Comparison of ENCODE assay signal across 21 cellular contexts in genomic region chr5:98917433-98917832, GRCh38. TPM values are rescaled to one million over a fixed set of nuclear protein-coding genes. Genes with fewer than 3 reads are reported as not detected.
A peak's percentile ranks its signal among the peaks of the same experiment; 100 is the strongest.
DNase-seq lines count a peak whose midpoint lies in the region; ATAC-seq and TF ChIP-seq lines count a peak whose summit lies in the region.
"Had no signal": no experiment of that assay in that cellular context is flagged by ENCODE, and none has a peak within 500 bp of the region (broad histone marks: within the 10 kb centered on the region; RNA-seq: fewer than 3 reads in every experiment).

No MANE protein-coding gene starts in this region.

- DNase-seq in natural killer cell (no peak), tibial nerve (ENCODE audit: low spot score in 2 of 2) (no peak), Right ventricle myocardium superior (no peak), GOT3 (lab: John Stamatoyannopoulos, UW) (no peak), hippocampal formation (lab: John Stamatoyannopoulos, UW) (no peak)
- DNase-seq in natural killer cell treated with Interleukin-12 subunit alpha and Interleukin-12 subunit beta and Interleukin-15 and Interleukin-18, amount 100 ng/mL, for 72 hours (ENCODE audit: low spot score), result no peak
- no peak for DNase-seq in activated T-helper 2 cell treated with anti-CD3 and anti-CD28 coated beads, Interferon-gamma antibody, Interleukin-2, Interleukin-4, amounts not matched to agents 10 μg/mL and 5 μg/mL and 100 μg/mL, durations not matched to agents 14 hours and 24 hours and 36 hours (ENCODE audit: low spot score)
- DNase-seq: activated CD4-positive, CD25-positive, alpha-beta regulatory T cell; activated effector memory CD4-positive, alpha-beta T cell treated with anti-CD3 and anti-CD28 coated beads, Interleukin-2, amount 50 U/mL, for 16 hours; EL; HCEC 1CT; left colon; NCI-H2029 treated with DMSO at 0.1 percent for 48 hours; NCI-H510A; nucleus accumbens; right lobe of liver; uterus had no signal

- peaks cover 65 to 70% of the 10 kb centered on the region in 2 donors for H3K4me1 Mint-ChIP-seq in natural killer cell
- H3K4me1 Mint-ChIP-seq in natural killer cell treated with Interleukin-12 subunit alpha and Interleukin-12 subunit beta and Interleukin-15 and Interleukin-18, amount 100 ng/mL, for 72 hours (ENCODE audit: low read depth in 2 of 2), result peaks cover 51 to 67% of the 10 kb centered on the region in 2 donors
- peaks cover 56% of the 10 kb centered on the region for H3K4me1 Mint-ChIP-seq in activated T-helper 2 cell treated with anti-CD3 and anti-CD28 coated beads, Interferon-gamma antibody, Interleukin-2, Interleukin-4, amounts not matched to agents 10 μg/mL and 5 μg/mL and 100 μg/mL, durations not matched to agents 14 hours and 24 hours and 36 hours (ENCODE audit: low read depth)

- H3K4me3 ChIP-seq in tibial nerve, result no peak overlapping the region
- H3K4me3 ChIP-seq: ascending aorta, right lobe of liver, uterus had no signal

- intact Hi-C loops in natural killer cell (cut with micrococcal nuclease), result no loop called here
- intact Hi-C loops in activated T-helper 2 cell treated with anti-CD3 and anti-CD28 coated beads, Interferon-gamma antibody, Interleukin-2, Interleukin-4, amounts not matched to agents 10 μg/mL and 5 μg/mL and 100 μg/mL, durations not matched to agents 14 hours and 24 hours and 36 hours (cut with micrococcal nuclease), result no loop called here
- intact Hi-C loops in Right ventricle myocardium superior (cut with DNase I), result no loop called here

- H3K27me3 ChIP-seq in tibial nerve, result no peaks in the 10 kb centered on the region
- H3K27me3 ChIP-seq: ascending aorta, foreskin keratinocyte, right lobe of liver, uterus had no signal

- peak overlapping the region; percentile 31 for H3K4me3 Mint-ChIP-seq in natural killer cell
- no peak overlapping the region for H3K4me3 Mint-ChIP-seq in natural killer cell treated with Interleukin-12 subunit alpha and Interleukin-12 subunit beta and Interleukin-15 and Interleukin-18, amount 100 ng/mL, for 72 hours
- H3K4me3 Mint-ChIP-seq in activated T-helper 2 cell treated with anti-CD3 and anti-CD28 coated beads, Interferon-gamma antibody, Interleukin-2, Interleukin-4, amounts not matched to agents 10 μg/mL and 5 μg/mL and 100 μg/mL, durations not matched to agents 14 hours and 24 hours and 36 hours (ENCODE audit: low read depth), result no peak overlapping the region

- peak overlapping the region; percentile 52 to 69 for H3K27ac Mint-ChIP-seq in natural killer cell
- peak overlapping the region in 1 of 2 donors; percentile 23 for H3K27ac Mint-ChIP-seq in natural killer cell treated with Interleukin-12 subunit alpha and Interleukin-12 subunit beta and Interleukin-15 and Interleukin-18, amount 100 ng/mL, for 72 hours
- peak overlapping the region; percentile 8 for H3K27ac Mint-ChIP-seq in activated T-helper 2 cell treated with anti-CD3 and anti-CD28 coated beads, Interferon-gamma antibody, Interleukin-2, Interleukin-4, amounts not matched to agents 10 μg/mL and 5 μg/mL and 100 μg/mL, durations not matched to agents 14 hours and 24 hours and 36 hours

- peaks cover 0 to 62% (median 0%) of the 10 kb centered on the region in 4 donors for H3K4me1 ChIP-seq in tibial nerve
- H3K4me1 ChIP-seq: ascending aorta had no signal

- no peaks in the 10 kb centered on the region for H3K9me3 ChIP-seq in tibial nerve
- H3K9me3 ChIP-seq: ascending aorta, right lobe of liver, uterus had no signal

- WGBS in tibial nerve, 2 donors, result 63 to 70% methylated on average over 2 of the region's 2 CpGs

- H3K36me3 Mint-ChIP-seq in natural killer cell, result peaks cover 7% of the 10 kb centered on the region
- H3K36me3 Mint-ChIP-seq in natural killer cell treated with Interleukin-12 subunit alpha and Interleukin-12 subunit beta and Interleukin-15 and Interleukin-18, amount 100 ng/mL, for 72 hours, result peaks cover 12% of the 10 kb centered on the region
- peaks cover 77% of the 10 kb centered on the region for H3K36me3 Mint-ChIP-seq in activated T-helper 2 cell treated with anti-CD3 and anti-CD28 coated beads, Interferon-gamma antibody, Interleukin-2, Interleukin-4, amounts not matched to agents 10 μg/mL and 5 μg/mL and 100 μg/mL, durations not matched to agents 14 hours and 24 hours and 36 hours (ENCODE audit: low read depth)

- H3K9me3 Mint-ChIP-seq in natural killer cell, result no peaks in the 10 kb centered on the region
- H3K9me3 Mint-ChIP-seq in natural killer cell treated with Interleukin-12 subunit alpha and Interleukin-12 subunit beta and Interleukin-15 and Interleukin-18, amount 100 ng/mL, for 72 hours, result no peaks in the 10 kb centered on the region
- no peaks in the 10 kb centered on the region for H3K9me3 Mint-ChIP-seq in activated T-helper 2 cell treated with anti-CD3 and anti-CD28 coated beads, Interferon-gamma antibody, Interleukin-2, Interleukin-4, amounts not matched to agents 10 μg/mL and 5 μg/mL and 100 μg/mL, durations not matched to agents 14 hours and 24 hours and 36 hours

- no peaks in the 10 kb centered on the region for H3K27me3 Mint-ChIP-seq in natural killer cell (ENCODE audit: low read depth in 2 of 2)
- no peaks in the 10 kb centered on the region for H3K27me3 Mint-ChIP-seq in natural killer cell treated with Interleukin-12 subunit alpha and Interleukin-12 subunit beta and Interleukin-15 and Interleukin-18, amount 100 ng/mL, for 72 hours
- no peaks in the 10 kb centered on the region for H3K27me3 Mint-ChIP-seq in activated T-helper 2 cell treated with anti-CD3 and anti-CD28 coated beads, Interferon-gamma antibody, Interleukin-2, Interleukin-4, amounts not matched to agents 10 μg/mL and 5 μg/mL and 100 μg/mL, durations not matched to agents 14 hours and 24 hours and 36 hours (ENCODE audit: low read depth)

- ATAC-seq in natural killer cell, result no peak
- ATAC-seq in natural killer cell treated with Interleukin-12 subunit alpha and Interleukin-12 subunit beta and Interleukin-15 and Interleukin-18, amount 100 ng/mL, for 72 hours, result no peak
- peak; percentile 54 for ATAC-seq in HG02642 (IDR thresholded peaks at IDR 0.05; ENCODE audit: poor library complexity, unreplicated experiment)
- no peak for ATAC-seq in Right ventricle myocardium superior (ENCODE audit: poor library complexity)
- ATAC-seq: left colon, right lobe of liver had no signal

- no peak for TF ChIP-seq POLR2A in tibial nerve (IDR thresholded peaks at IDR 0.05)

- no peak overlapping the region for H3K27ac ChIP-seq in tibial nerve
- H3K27ac ChIP-seq: ascending aorta, foreskin keratinocyte, HL-60, right lobe of liver, uterus had no signal

- H3K36me3 ChIP-seq in tibial nerve, result peaks cover 0 to 26% (median 0%) of the 10 kb centered on the region in 3 donors
- H3K36me3 ChIP-seq: uterus had no signal

- TF ChIP-seq CTCF in natural killer cell (IDR thresholded peaks at IDR 0.05) (no peak), tibial nerve (IDR thresholded peaks at IDR 0.05) (no peak)

- TF ChIP-seq EP300 in tibial nerve (IDR thresholded peaks at IDR 0.05), result no peak

RNA-seq across cellular contexts. Expression of gene CHD1, which starts 11.4 kb away (rescaled TPM):
- total RNA-seq in natural killer cell (100 to 1,000 TPM; 116 to 127 (median 117) TPM), tibial nerve (10 to 100 TPM; 46.3 to 82.5 (median 58.2) TPM), Right ventricle myocardium superior (11.8 TPM)
- total RNA-seq in natural killer cell treated with Interleukin-12 subunit alpha and Interleukin-12 subunit beta and Interleukin-15 and Interleukin-18, amount 100 ng/mL, for 72 hours, result 10 to 100 TPM; 64.8 to 68.0 TPM
- total RNA-seq in activated T-helper 2 cell treated with anti-CD3 and anti-CD28 coated beads, Interferon-gamma antibody, Interleukin-2, Interleukin-4, amounts not matched to agents 10 μg/mL and 5 μg/mL and 100 μg/mL, durations not matched to agents 14 hours and 24 hours and 36 hours, result 67.6 and 72.1 TPM in 2 replicates
